Comparison of ENCODE assay signal across 19 cellular contexts in the genomic region with DNA sequence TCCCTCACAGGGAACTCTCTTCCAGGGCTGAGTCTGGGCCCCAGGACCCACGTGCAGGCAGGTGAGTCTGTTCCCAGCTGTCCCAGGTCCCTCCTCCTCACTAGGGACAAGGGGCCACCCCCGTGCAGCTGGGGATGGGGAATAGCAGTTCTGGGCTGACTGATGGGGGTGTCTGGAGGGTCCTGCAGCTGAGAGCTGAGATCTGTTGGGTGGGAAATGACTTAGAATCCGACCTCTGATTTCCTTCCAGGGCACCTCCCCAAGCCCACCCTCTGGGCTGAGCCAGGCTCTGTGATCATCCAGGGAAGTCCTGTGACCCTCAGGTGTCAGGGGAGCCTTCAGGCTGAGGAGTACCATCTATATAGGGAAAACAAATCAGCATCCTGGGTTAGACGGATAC. TPM values are rescaled to one million over a fixed set of nuclear protein-coding genes. Genes with fewer than 3 reads are reported as not detected.
"Had no signal": no experiment of that assay in that cellular context is flagged by ENCODE, and none has a peak within 500 bp of the region (broad histone marks: within the 10 kb centered on the region; RNA-seq: fewer than 3 reads in every experiment).

No MANE protein-coding gene starts in this region.

- H3K36me3 ChIP-seq: ascending aorta, breast epithelium, heart right ventricle, upper lobe of left lung had no signal

- DNase-seq: activated CD4-positive, alpha-beta T cell treated with anti-CD3 and anti-CD28 coated beads, Interleukin-2, amount 50 U/mL, for 1 hour; activated CD4-positive, CD25-positive, alpha-beta regulatory T cell; activated naive CD4-positive, alpha-beta T cell treated with Interleukin-2 at 50 U/mL for 16 hours; activated naive CD8-positive, alpha-beta T cell treated with anti-CD3 and anti-CD28 coated beads, Interleukin-2, amount 50 U/mL, for 24 hours; activated T-cell treated with anti-CD3 and anti-CD28 coated beads for 4 hours; cerebellar nuclear complex; effector memory CD8-positive, alpha-beta T cell; foreskin melanocyte; heart right ventricle; left cardiac atrium; stimulated activated CD4-positive, alpha-beta T cell treated with anti-CD3 and anti-CD28 coated beads, Interleukin-4, amount 100 ng/mL, for 1 hour; SW 1271 had no signal

- H3K27ac ChIP-seq: ascending aorta, breast epithelium had no signal

- H3K4me1 ChIP-seq: ascending aorta, breast epithelium, upper lobe of left lung had no signal

- H3K27me3 ChIP-seq: ascending aorta had no signal

- ATAC-seq: activated naive CD8-positive, alpha-beta T cell treated with anti-CD3 and anti-CD28 coated beads, Interleukin-2, amount 50 U/mL, for 24 hours; effector memory CD8-positive, alpha-beta T cell had no signal

- H3K4me3 ChIP-seq: ascending aorta had no signal

- H3K9me3 ChIP-seq: ascending aorta, breast epithelium, upper lobe of left lung had no signal

RNA-seq across cellular contexts. Expression of gene LILRA2, which starts 0.5 kb away (rescaled TPM):
- total RNA-seq: activated CD8-positive, alpha-beta memory T cell treated with anti-CD3 and anti-CD28 coated beads for 36 hours; ascending aorta; fibroblast of lung; T-helper 2 cell treated with Interferon-gamma antibody and Interleukin-4, amounts not matched to agents 100 ng/mL and 5 ng/mL, for 36 hours; temporal lobe had no signal
- polyA plus RNA-seq: fibroblast of lung had no signal

RNA-seq across cellular contexts. Expression of gene LILRA1, which starts 19.4 kb away (rescaled TPM):
- total RNA-seq: activated CD8-positive, alpha-beta memory T cell treated with anti-CD3 and anti-CD28 coated beads for 36 hours; ascending aorta; fibroblast of lung; T-helper 2 cell treated with Interferon-gamma antibody and Interleukin-4, amounts not matched to agents 100 ng/mL and 5 ng/mL, for 36 hours had no signal
- polyA plus RNA-seq: fibroblast of lung had no signal

RNA-seq across cellular contexts. Expression of gene LILRB1, which starts 56.2 kb away (rescaled TPM):
- total RNA-seq: fibroblast of lung had no signal
- polyA plus RNA-seq: fibroblast of lung had no signal
